Comparison of ENCODE assay signal across 8 cellular contexts in genomic region chr20:62387993-62388635, GRCh38. TPM values are rescaled to one million over a fixed set of nuclear protein-coding genes. Genes with fewer than 3 reads are reported as not detected.
DNase-seq lines count a peak whose midpoint lies in the region; ATAC-seq and TF ChIP-seq lines count a peak whose summit lies in the region.

No MANE protein-coding gene starts in this region.

- peak overlapping the region; percentile 100 for H3K4me3 ChIP-seq in BJ (ENCODE audit: low read depth, low read length)
- peak overlapping the region; percentile 100 for H3K4me3 ChIP-seq in LNCaP clone FGC (ENCODE audit: low read depth, low read length)
- H3K4me3 ChIP-seq in cardiac fibroblast (replicated peaks in 1 of 2; ENCODE audit: low read depth in 2 of 2, low read length in 2 of 2): peak overlapping the region; percentile 97 to 99

- TF ChIP-seq CTCF in BJ (IDR thresholded peaks at IDR 0.05; ENCODE audit: insufficient read depth, low read depth, low read length): no peak
- no peak for TF ChIP-seq CTCF in LNCaP clone FGC (IDR thresholded peaks at IDR 0.05; ENCODE audit: control insufficient read depth, extremely low read depth, insufficient read depth)
- no peak for TF ChIP-seq CTCF in cardiac fibroblast (IDR thresholded peaks at IDR 0.05; ENCODE audit: low read depth, low read length)

- no peaks in the 10 kb centered on the region for H3K27me3 ChIP-seq in BJ (ENCODE audit: control insufficient read depth, insufficient read depth, low read length)

- H3K4me3 Mint-ChIP-seq in naive B cell: peak overlapping the region; percentile 88 to 96 (median 92)

- ATAC-seq in naive B cell (ENCODE audit: low read depth in 2 of 2): no peak
- no peak for ATAC-seq in GM18858 (IDR thresholded peaks at IDR 0.05; ENCODE audit: unreplicated experiment)
- no peak for ATAC-seq in HG03378 (IDR thresholded peaks at IDR 0.05; ENCODE audit: unreplicated experiment)

- H3K9me3 Mint-ChIP-seq in naive B cell: no peaks in the 10 kb centered on the region

- no peaks in the 10 kb centered on the region for H3K27me3 Mint-ChIP-seq in naive B cell

- CTCF ChIA-PET in BJ (lab: Yijun Ruan, JAX): interaction anchor here (0.6 to 4.3 kb wide), 3 partner anchors 19 to 233 kb away, joined by 3 to 24 read pairs (median 5); partner anchors contain the start of gene ADRM1

- H3K36me3 Mint-ChIP-seq in naive B cell: no peaks in the 10 kb centered on the region

- peak overlapping the region in 4 of 6 donors; percentile 78 to 92 (median 86) for H3K27ac Mint-ChIP-seq in naive B cell

- DNase-seq in BJ (ENCODE audit: low read depth): no peak
- DNase-seq in LNCaP clone FGC (ENCODE audit: low read depth): no peak
- DNase-seq in cardiac fibroblast (ENCODE audit: low read depth in 2 of 2): no peak
- no peak for DNase-seq in naive B cell
- DNase-seq in kidney tubule cell (ENCODE audit: low spot score): no peak
- no peak for DNase-seq in stimulated activated CD4-positive, alpha-beta T cell treated with anti-CD3 and anti-CD28 coated beads, Interleukin-1b, Interleukin-23, amount 100 ng/mL, for 48 hours

- H3K4me1 Mint-ChIP-seq in naive B cell: peaks cover 21 to 52% (median 45%) of the 10 kb centered on the region in 3 donors

- peaks cover 23% of the 10 kb centered on the region for H3K36me3 ChIP-seq in BJ (ENCODE audit: control insufficient read depth, insufficient read depth, low read length)

- POLR2A ChIA-PET in BJ (lab: Charles Lee): no interaction called here

RNA-seq across cellular contexts. Expression of gene RPS21, which starts 1.2 kb away (rescaled TPM):
- 3,553 and 3,818 TPM in 2 replicates for polyA plus RNA-seq in BJ (2011; rRNA removed)
- polyA minus RNA-seq in BJ (2011; rRNA and poly(A)+ RNA removed): 619 and 903 TPM in 2 replicates
- polyA plus RNA-seq in naive B cell (ENCODE audit: low read depth in 6 of 6): 1,000 to 10,000 TPM; 1,712 to 3,127 (median 2,557) TPM

RNA-seq across cellular contexts. Expression of gene CABLES2, which starts 19.0 kb away (rescaled TPM):
- 3.6 and 4.8 TPM in 2 replicates for polyA plus RNA-seq in BJ (2011; rRNA removed)
- polyA minus RNA-seq in BJ (2011; rRNA and poly(A)+ RNA removed): 4.2 and 5.3 TPM in 2 replicates
- 1 to 10 TPM in 4 of 6 donors, under 1 TPM in 1, not detected in 1; 1.00 to 3.3 (median 1.2) TPM for polyA plus RNA-seq in naive B cell (ENCODE audit: low read depth in 6 of 6)

RNA-seq across cellular contexts. Expression of gene LAMA5, which starts 21.0 kb away (rescaled TPM):
- polyA plus RNA-seq in BJ (2011; rRNA removed) (0.82 and 1.1 TPM in 2 replicates), naive B cell (ENCODE audit: low read depth in 6 of 6) (10 to 100 TPM in 1 of 6 donors, 1 to 10 TPM in 4, under 1 TPM in 1; 0.50 to 11.9 (median 6.1) TPM)
- polyA minus RNA-seq in BJ (2011; rRNA and poly(A)+ RNA removed): 0.72 and 2.9 TPM in 2 replicates

RNA-seq across cellular contexts. Expression of gene RBBP8NL, which starts 39.2 kb away (rescaled TPM):
- polyA plus RNA-seq in BJ (2011; rRNA removed) (not detected in 2 replicates), naive B cell (ENCODE audit: low read depth in 6 of 6) (not detected)
- polyA minus RNA-seq in BJ (2011; rRNA and poly(A)+ RNA removed): not detected in 2 replicates
